10 cellular contexts compared by ENCODE assay signal in genomic region chr10:123240776-123241175, GRCh38.
"Had no signal": no experiment of that assay in that cellular context is flagged by ENCODE, and none has a peak within 500 bp of the region (broad histone marks: within the 10 kb centered on the region; RNA-seq: fewer than 3 reads in every experiment).

No MANE protein-coding gene starts in this region.

- H3K4me1 Mint-ChIP-seq: mesothelial cell of epicardium had no signal

- ATAC-seq: sciatic nerve had no signal

- H3K36me3 Mint-ChIP-seq: mesothelial cell of epicardium had no signal

- DNase-seq: activated gamma-delta T cell, dermis blood vessel endothelial cell, lower lobe of right lung, ovary, SW 1271, upper lobe of left lung had no signal

- H3K9me3 Mint-ChIP-seq: activated T-cell treated with anti-CD3 and anti-CD28 coated beads, Interleukin-2, amount 50 U/mL, for 4 hours had no signal

- H3K27ac Mint-ChIP-seq: mesothelial cell of epicardium had no signal

- H3K4me3 Mint-ChIP-seq: mesothelial cell of epicardium; stimulated activated naive CD8-positive, alpha-beta T cell treated with anti-CD3 and anti-CD28 coated beads, Interleukin-15, Interleukin-2, amounts not matched to agents 100 ng/mL and 50 ng/mL, for 24 hours had no signal

- H3K27me3 Mint-ChIP-seq: stimulated activated naive CD8-positive, alpha-beta T cell treated with anti-CD3 and anti-CD28 coated beads, Interleukin-15, Interleukin-2, amounts not matched to agents 100 ng/mL and 50 ng/mL, for 24 hours had no signal
